In the genomic region with DNA sequence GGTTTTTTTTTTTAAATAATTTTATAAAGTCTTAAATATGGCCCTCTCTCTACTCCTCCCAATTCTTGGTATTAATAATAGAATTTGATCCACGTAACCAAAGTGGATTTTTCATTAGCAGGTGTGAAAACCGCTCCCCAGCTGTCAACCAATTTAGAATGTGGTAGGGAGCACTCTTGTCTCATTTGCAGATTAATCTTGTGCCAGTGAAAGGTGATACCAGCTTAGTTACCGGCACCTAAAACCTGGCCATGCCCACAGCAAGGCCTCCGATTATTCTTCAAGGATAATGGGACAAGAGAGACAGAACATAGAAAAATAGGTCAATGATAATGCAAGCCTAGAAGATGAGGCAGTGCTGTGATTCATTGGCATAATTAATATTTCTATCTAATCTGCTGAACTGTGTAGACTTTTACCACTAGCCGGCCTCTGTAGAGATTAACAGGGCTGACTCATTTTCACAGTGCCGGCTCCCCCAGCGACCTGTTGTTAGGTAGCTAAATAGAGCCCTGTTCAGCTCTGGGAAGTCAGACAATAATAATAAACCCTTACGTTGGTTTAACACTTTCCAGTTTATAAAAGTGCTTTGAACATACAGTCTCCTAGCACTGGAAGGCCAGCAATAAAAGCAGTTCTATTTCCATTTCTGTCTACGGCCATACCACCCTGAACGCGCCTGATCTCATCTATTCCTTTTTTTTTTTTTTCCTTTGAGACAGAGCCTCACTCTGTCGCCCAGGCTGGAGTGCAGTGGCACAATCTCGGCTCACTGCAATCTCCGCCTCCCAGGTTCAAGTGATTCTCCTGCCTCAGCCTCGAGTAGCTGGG, we compare ENCODE assay signal across 11 cellular contexts.
DNase-seq lines count a peak whose midpoint lies in the region; ATAC-seq lines count a peak whose summit lies in the region.
"Had no signal": no experiment of that assay in that cellular context is flagged by ENCODE, and none has a peak within 500 bp of the region (broad histone marks: within the 10 kb centered on the region; RNA-seq: fewer than 3 reads in every experiment).

No MANE protein-coding gene starts in this region.

- intact Hi-C loops in activated CD4-positive, alpha-beta memory T cell treated with anti-CD3 and anti-CD28 coated beads for 36 hours (cut with micrococcal nuclease): no loop called here

- H3K36me3 Mint-ChIP-seq in activated CD4-positive, alpha-beta memory T cell treated with anti-CD3 and anti-CD28 coated beads for 36 hours: peaks cover 5% of the 10 kb centered on the region

- CTCF ChIA-PET in activated CD4-positive, alpha-beta memory T cell treated with anti-CD3 and anti-CD28 coated beads for 36 hours (lab: Charles Lee): no interaction called here

- no peak overlapping the region for H3K4me3 Mint-ChIP-seq in activated CD4-positive, alpha-beta memory T cell treated with anti-CD3 and anti-CD28 coated beads for 36 hours
- H3K4me3 Mint-ChIP-seq: activated B cell treated with CpG ODN at 0.5 μM for 24 hours had no signal

- no peaks in the 10 kb centered on the region for H3K27me3 Mint-ChIP-seq in activated CD4-positive, alpha-beta memory T cell treated with anti-CD3 and anti-CD28 coated beads for 36 hours

- no peak overlapping the region for H3K27ac Mint-ChIP-seq in activated CD4-positive, alpha-beta memory T cell treated with anti-CD3 and anti-CD28 coated beads for 36 hours
- H3K27ac Mint-ChIP-seq: activated B cell treated with CpG ODN at 0.5 μM for 24 hours had no signal

- no peaks in the 10 kb centered on the region for H3K9me3 Mint-ChIP-seq in activated CD4-positive, alpha-beta memory T cell treated with anti-CD3 and anti-CD28 coated beads for 36 hours
- H3K9me3 Mint-ChIP-seq: activated B cell treated with CpG ODN at 0.5 μM for 24 hours had no signal

- no peak for ATAC-seq in HG03045 (IDR thresholded peaks at IDR 0.05; ENCODE audit: unreplicated experiment)

- DNase-seq in D341Med (ENCODE audit: low spot score) (peak; percentile 76), NCI-H2171 (lab: John Stamatoyannopoulos, UW) (peak; percentile 72), astrocyte of the hippocampus (ENCODE audit: low read depth, low spot score) (peak; percentile 84), mucosa of gallbladder (ENCODE audit: low spot score) (peak; percentile 28), HCEC 1CT (no peak), SW480 (ENCODE audit: low spot score) (no peak)
- DNase-seq in activated CD4-positive, alpha-beta memory T cell treated with anti-CD3 and anti-CD28 coated beads for 36 hours: no peak
- DNase-seq: activated B cell treated with CpG ODN at 0.5 μM for 24 hours, NCI-H446, retina had no signal

- H3K4me1 Mint-ChIP-seq in activated CD4-positive, alpha-beta memory T cell treated with anti-CD3 and anti-CD28 coated beads for 36 hours (ENCODE audit: low read depth): peaks cover 2% of the 10 kb centered on the region

- POLR2A ChIA-PET in activated CD4-positive, alpha-beta memory T cell treated with anti-CD3 and anti-CD28 coated beads for 36 hours (lab: Charles Lee): no interaction called here

Comparison
In these comparisons a context has a peak if more than half of its experiments do, and no peak if none do; other contexts are left out.
1. DNase-seq: peak in D341Med (single experiment), NCI-H2171 (single experiment), astrocyte of the hippocampus (single experiment) and mucosa of gallbladder (single experiment); none in HCEC 1CT (single experiment), SW480 (single experiment) and activated CD4-positive, alpha-beta memory T cell treated with anti-CD3 and anti-CD28 coated beads for 36 hours (single experiment).